ENCODE assay signal across 24 cellular contexts in genomic region chr20:8874437-8874836, GRCh38.
"Had no signal": no experiment of that assay in that cellular context is flagged by ENCODE, and none has a peak within 500 bp of the region (broad histone marks: within the 10 kb centered on the region; RNA-seq: fewer than 3 reads in every experiment).

No MANE protein-coding gene starts in this region.

- H3K27me3 ChIP-seq: adrenal gland had no signal

- DNase-seq: activated CD4-positive, alpha-beta memory T cell treated with anti-CD3 and anti-CD28 coated beads, Interleukin-2, amount 10 ng/mL, durations not matched to agents 7 days and 5 days; activated CD4-positive, alpha-beta T cell treated with anti-CD3 and anti-CD28 coated beads for 36 hours; activated CD4-positive, alpha-beta T cell treated with anti-CD3 and anti-CD28 coated beads, Interleukin-2, amount 50 U/mL, for 1 hour; activated CD8-positive, alpha-beta memory T cell treated with anti-CD3 and anti-CD28 coated beads, Interleukin-2, amount 50 U/mL, for 4 hours; activated naive CD4-positive, alpha-beta T cell treated with anti-CD3 and anti-CD28 coated beads, Interleukin-2, amount 50 U/mL, for 16 hours; activated naive CD8-positive, alpha-beta T cell treated with anti-CD3 and anti-CD28 coated beads, Interleukin-2, amount 10 ng/mL, durations not matched to agents 7 days and 5 days; activated T-cell treated with anti-CD3 and anti-CD28 coated beads, Interleukin-2, amount 50 U/mL, for 72 hours; adrenal gland; anterior cingulate cortex; NCI-H1105; NCI-H1436; NCI-H1694 treated with DMSO at 0.1 percent for 48 hours; NCI-H2029 treated with DMSO at 0.1 percent for 48 hours; NCI-H524; RPMI8226; T-cell; T-helper 2 cell; T1000; WERI-Rb-1 had no signal

- H3K9ac ChIP-seq: KMS-11 had no signal

- H3K9me3 ChIP-seq: adrenal gland had no signal

- H3K36me3 ChIP-seq: adrenal gland, WERI-Rb-1 had no signal

- ATAC-seq: activated CD4-positive, alpha-beta T cell treated with anti-CD3 and anti-CD28 coated beads for 36 hours; activated T-cell treated with anti-CD3 and anti-CD28 coated beads, Interleukin-2, amount 50 U/mL, for 72 hours; Panc1; Right ventricle myocardium inferior; T-cell had no signal

- H3K27ac ChIP-seq: adrenal gland, KMS-11, SK-N-MC, WERI-Rb-1 had no signal

- H3K4me2 ChIP-seq: KMS-11 had no signal

- H3K4me3 ChIP-seq: adrenal gland, SK-N-MC had no signal

- FAIRE-seq: bronchial epithelial cell had no signal

- H3K4me1 ChIP-seq: adrenal gland had no signal
